ENCODE assay signal across 13 cellular contexts in the genomic region with DNA sequence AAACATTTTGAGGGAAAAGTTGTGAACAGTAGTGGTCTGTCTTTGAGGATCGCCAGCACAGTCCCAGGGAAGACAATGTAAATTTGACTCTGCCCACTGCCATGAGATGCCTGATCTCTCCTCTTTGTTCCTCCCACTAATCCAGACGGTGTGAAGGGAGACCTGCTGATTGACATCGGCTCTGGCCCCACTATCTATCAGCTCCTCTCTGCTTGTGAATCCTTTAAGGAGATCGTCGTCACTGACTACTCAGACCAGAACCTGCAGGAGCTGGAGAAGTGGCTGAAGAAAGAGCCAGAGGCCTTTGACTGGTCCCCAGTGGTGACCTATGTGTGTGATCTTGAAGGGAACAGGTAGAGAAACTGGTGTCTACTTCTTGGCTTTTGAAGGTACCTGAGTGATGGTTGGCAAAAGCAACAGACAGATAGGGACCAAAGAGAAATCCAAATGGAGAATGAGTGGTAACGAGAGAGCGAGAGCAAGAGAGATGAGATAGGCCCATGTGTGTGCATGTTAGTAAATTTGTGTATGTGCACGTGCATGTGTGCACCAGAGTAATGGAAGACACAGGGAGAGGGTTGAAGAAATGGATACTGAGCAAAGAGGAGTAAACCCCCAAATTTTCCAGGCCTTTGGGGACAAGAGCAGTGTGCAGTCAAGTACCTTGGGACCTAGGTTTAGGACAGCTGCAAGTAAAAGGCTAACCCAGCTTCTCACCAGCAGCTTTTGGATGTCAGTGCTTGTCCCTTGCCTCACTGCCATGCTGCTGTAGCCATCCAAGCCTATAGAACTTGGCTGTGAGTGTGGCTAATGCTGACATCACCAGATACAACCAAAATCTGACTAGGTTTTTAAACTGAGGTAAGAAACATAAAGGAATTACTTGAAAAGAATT. TPM values are rescaled to one million over a fixed set of nuclear protein-coding genes. Genes with fewer than 3 reads are reported as not detected.
DNase-seq lines count a peak whose midpoint lies in the region; ATAC-seq and TF ChIP-seq lines count a peak whose summit lies in the region.
"Had no signal": no experiment of that assay in that cellular context is flagged by ENCODE, and none has a peak within 500 bp of the region (broad histone marks: within the 10 kb centered on the region; RNA-seq: fewer than 3 reads in every experiment).

No MANE protein-coding gene starts in this region.

- no peak for TF ChIP-seq CTCF in AG10803 (conservative IDR thresholded peaks at IDR 0.05; ENCODE audit: low read length)
- no peak for TF ChIP-seq CTCF in adrenal gland (IDR thresholded peaks at IDR 0.05)
- no peak for TF ChIP-seq CTCF in gastroesophageal sphincter (IDR thresholded peaks at IDR 0.05)
- TF ChIP-seq CTCF in sigmoid colon (IDR thresholded peaks at IDR 0.05): no peak
- TF ChIP-seq CTCF in foreskin keratinocyte (conservative IDR thresholded peaks at IDR 0.05): no peak

- H3K9me3 ChIP-seq in adrenal gland (replicated peaks in 1 of 3) (no peaks in the 10 kb centered on the region), gastroesophageal sphincter (peaks cover 0 to 35% (median 0%) of the 10 kb centered on the region in 3 donors), sigmoid colon (peaks cover 0 to 8% (median 0%) of the 10 kb centered on the region in 4 donors)

- no peak for TF ChIP-seq POLR2A in adrenal gland (IDR thresholded peaks at IDR 0.05)
- TF ChIP-seq POLR2A in gastroesophageal sphincter (IDR thresholded peaks at IDR 0.05): no peak
- TF ChIP-seq POLR2A in sigmoid colon (IDR thresholded peaks at IDR 0.05): no peak

- H3K36me3 Mint-ChIP-seq in activated T-helper 17 cell treated with anti-CD3 and anti-CD28 coated beads, Interleukin-2, amount 50 U/mL, for 72 hours (ENCODE audit: low read depth): no peaks in the 10 kb centered on the region

- H3K4me1 Mint-ChIP-seq in activated T-helper 17 cell treated with anti-CD3 and anti-CD28 coated beads, Interleukin-2, amount 50 U/mL, for 72 hours: no peaks in the 10 kb centered on the region

- peaks cover 24% of the 10 kb centered on the region for H3K27me3 Mint-ChIP-seq in activated T-helper 17 cell treated with anti-CD3 and anti-CD28 coated beads, Interleukin-2, amount 50 U/mL, for 72 hours

- TF ChIP-seq EP300 in gastroesophageal sphincter (IDR thresholded peaks at IDR 0.05): no peak
- no peak for TF ChIP-seq EP300 in sigmoid colon (IDR thresholded peaks at IDR 0.05)

- ATAC-seq in gastroesophageal sphincter (no peak), foreskin keratinocyte (no peak)
- no peak for ATAC-seq in activated T-helper 17 cell treated with anti-CD3 and anti-CD28 coated beads, Interleukin-2, amount 50 U/mL, for 72 hours (replicated peaks)
- ATAC-seq in activated CD4-positive, CD25-positive, alpha-beta regulatory T cell treated with anti-CD3 and anti-CD28 coated beads, Interleukin-2, amount 50 U/mL, for 24 hours: no peak
- ATAC-seq: activated CD8-positive, alpha-beta T cell treated with anti-CD3 and anti-CD28 coated beads for 36 hours had no signal

- H3K4me1 ChIP-seq in adrenal gland (replicated peaks in 1 of 2) (peaks cover 0 to 8% of the 10 kb centered on the region in 2 donors), gastroesophageal sphincter (peaks cover 0 to 29% (median 0%) of the 10 kb centered on the region in 3 donors), sigmoid colon (peaks cover 0 to 45% (median 37%) of the 10 kb centered on the region in 4 donors), foreskin keratinocyte (no peaks in the 10 kb centered on the region)

- H3K4me3 ChIP-seq in AG10803 (ENCODE audit: low read length) (peak overlapping the region; percentile 81), adrenal gland (peak overlapping the region in 1 of 4 donors; percentile 35), gastroesophageal sphincter (peak overlapping the region; percentile 41 to 49), sigmoid colon (peak overlapping the region; percentile 24 to 43 (median 40))

- H3K27me3 ChIP-seq in adrenal gland (no peaks in the 10 kb centered on the region), gastroesophageal sphincter (no peaks in the 10 kb centered on the region), sigmoid colon (no peaks in the 10 kb centered on the region), foreskin keratinocyte (peaks cover 2% of the 10 kb centered on the region)

- 81 to 85% (median 83%) methylated on average over 7 to 8 of the region's 8 CpGs for WGBS in adrenal gland, 4 donors
- 71 to 80% methylated on average over 3 to 7 of the region's 8 CpGs for WGBS in gastroesophageal sphincter (ENCODE audit: low coverage in 1 of 2), 2 donors
- 87 to 91% methylated on average over 8 of the region's 8 CpGs for WGBS in sigmoid colon, 2 donors

- H3K36me3 ChIP-seq in adrenal gland (replicated peaks in 1 of 2) (no peaks in the 10 kb centered on the region), gastroesophageal sphincter (peaks cover 3 to 25% of the 10 kb centered on the region in 2 donors), sigmoid colon (peaks cover 0 to 30% (median 0%) of the 10 kb centered on the region in 4 donors)

- H3K27ac Mint-ChIP-seq in activated T-helper 17 cell treated with anti-CD3 and anti-CD28 coated beads, Interleukin-2, amount 50 U/mL, for 72 hours: no peak overlapping the region
- H3K27ac Mint-ChIP-seq: activated CD8-positive, alpha-beta T cell treated with anti-CD3 and anti-CD28 coated beads for 36 hours; activated naive CD8-positive, alpha-beta T cell had no signal

- DNase-seq in AG10803 (ENCODE audit: low read depth) (peak; percentile 68), adrenal gland (no peak), sigmoid colon (no peak), NCI-H187 treated with DMSO at 0.1 percent for 48 hours (lab: John Stamatoyannopoulos, UW) (no peak), foreskin keratinocyte (no peak)
- DNase-seq: activated CD8-positive, alpha-beta T cell treated with anti-CD3 and anti-CD28 coated beads for 36 hours; C1 segment of cervical spinal cord; NCI-H748 treated with DMSO at 0.1 percent for 48 hours; occipital lobe had no signal

- intact Hi-C loops in adrenal gland (cut with DNase I) (no loop called here), sigmoid colon (cut with DNase I) (loop anchor here (5.0 kb wide), 1 partner anchor 104 kb away; the partner anchor contains the start of genes C11orf71 and RBM7)

- peaks cover 12% of the 10 kb centered on the region for H3K9me3 Mint-ChIP-seq in activated T-helper 17 cell treated with anti-CD3 and anti-CD28 coated beads, Interleukin-2, amount 50 U/mL, for 72 hours

- no peak overlapping the region for H3K4me3 Mint-ChIP-seq in activated T-helper 17 cell treated with anti-CD3 and anti-CD28 coated beads, Interleukin-2, amount 50 U/mL, for 72 hours
- H3K4me3 Mint-ChIP-seq: activated CD8-positive, alpha-beta T cell treated with anti-CD3 and anti-CD28 coated beads for 36 hours; activated naive CD8-positive, alpha-beta T cell had no signal

- H3K27ac ChIP-seq in adrenal gland (peak overlapping the region in 3 of 5 donors; percentile 46 to 86 (median 73)), gastroesophageal sphincter (peak overlapping the region in 3 of 4 donors; percentile 80 to 88 (median 85)), sigmoid colon (peak overlapping the region; percentile 81 to 96 (median 86)), foreskin keratinocyte (no peak overlapping the region)

RNA-seq across cellular contexts. Expression of gene NNMT, which starts 1.9 kb away (rescaled TPM):
- total RNA-seq in adrenal gland (100 to 1,000 TPM in 2 of 8 donors, 10 to 100 TPM in 6; 13.6 to 162 (median 77.4) TPM), gastroesophageal sphincter (100 to 1,000 TPM in 3 of 4 donors, 10 to 100 TPM in 1; 39.4 to 409 (median 243) TPM), sigmoid colon (100 to 1,000 TPM; 126 to 960 (median 409) TPM), foreskin keratinocyte (not detected in 2 replicates)
- polyA plus RNA-seq in adrenal gland (100 to 1,000 TPM in 2 of 3 donors, 10 to 100 TPM in 1; 30.6 to 354 (median 128) TPM), sigmoid colon (100 to 1,000 TPM in 2 of 3 donors, 10 to 100 TPM in 1; 28.0 to 208 (median 201) TPM), foreskin keratinocyte (not detected in 2 replicates)
- not detected for total RNA-seq in activated T-helper 17 cell treated with anti-CD3 and anti-CD28 coated beads, Interleukin-2, amount 50 U/mL, for 72 hours
- total RNA-seq: activated CD8-positive, alpha-beta T cell treated with anti-CD3 and anti-CD28 coated beads for 36 hours; occipital lobe had no signal

Comparison
In these comparisons a context has a peak if more than half of its experiments do, and no peak if none do; other contexts are left out.
1. RNA of gene NNMT, which starts 1.9 kb away (total RNA-seq): 126 to 960 TPM in sigmoid colon, 39.4 to 409 TPM in gastroesophageal sphincter and 13.6 to 162 TPM in adrenal gland; not detected in foreskin keratinocyte and not detected in activated T-helper 17 cell treated with anti-CD3 and anti-CD28 coated beads, Interleukin-2, amount 50 U/mL, for 72 hours; every median in the first group is over 10 times any median in the second.